9 cellular contexts compared by ENCODE assay signal in the genomic region with DNA sequence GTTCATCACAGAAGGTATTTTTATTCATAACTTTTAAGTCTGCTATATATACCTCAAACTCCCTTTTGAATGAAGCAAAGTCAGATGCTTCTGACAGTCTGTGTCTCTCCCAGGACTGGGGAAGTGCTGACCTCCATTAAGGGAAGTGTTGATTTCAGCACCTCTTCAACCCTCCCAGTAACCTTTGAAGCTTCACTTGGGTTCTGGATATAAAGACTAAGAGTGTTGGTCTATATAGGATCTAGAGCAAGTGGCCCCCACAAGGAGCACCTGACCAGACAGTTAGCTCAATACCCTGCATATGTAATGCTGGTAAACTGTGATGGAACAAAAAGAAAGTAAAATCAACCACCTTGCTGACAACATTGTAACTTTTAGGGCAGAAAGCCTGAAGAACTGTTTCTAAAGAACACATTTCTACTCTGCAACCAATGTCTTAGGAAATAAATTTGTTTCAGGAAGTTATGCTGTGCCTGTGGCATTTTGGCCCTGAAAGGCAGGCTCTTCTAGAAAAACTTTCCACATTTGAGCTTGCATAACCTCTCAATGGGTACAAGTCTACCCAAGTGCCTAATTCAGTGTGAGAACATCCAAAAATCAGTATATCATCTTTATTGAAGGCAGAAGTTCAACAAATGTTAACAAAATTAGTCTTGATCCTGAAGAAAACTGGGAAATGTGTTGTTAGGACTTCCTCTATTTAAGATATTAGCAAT. TPM values are rescaled to one million over a fixed set of nuclear protein-coding genes. Genes with fewer than 3 reads are reported as not detected.
A peak's percentile ranks its signal among the peaks of the same experiment; 100 is the strongest.
DNase-seq lines count a peak whose midpoint lies in the region; ATAC-seq, FAIRE-seq and TF ChIP-seq lines count a peak whose summit lies in the region.
"Had no signal": no experiment of that assay in that cellular context is flagged by ENCODE, and none has a peak within 500 bp of the region (broad histone marks: within the 10 kb centered on the region; RNA-seq: fewer than 3 reads in every experiment).

No MANE protein-coding gene starts in this region.

- TF ChIP-seq CTCF in liver (IDR thresholded peaks at IDR 0.05; ENCODE audit: low read depth, low read length, missing input control): no peak
- TF ChIP-seq CTCF in HepG2 (CRISPR knock-in tag; IDR thresholded peaks at IDR 0.05): no peak
- no peak for TF ChIP-seq CTCF in OCI-LY7 (conservative IDR thresholded peaks at IDR 0.05; ENCODE audit: low read length)
- TF ChIP-seq CTCF in esophagus squamous epithelium (IDR thresholded peaks at IDR 0.05): no peak
- no peak for TF ChIP-seq CTCF in kidney (IDR thresholded peaks at IDR 0.05; ENCODE audit: borderline replicate concordance, extremely low read depth, insufficient read depth)
- no peak for TF ChIP-seq CTCF in RWPE1 (conservative IDR thresholded peaks at IDR 0.05; ENCODE audit: low read depth)

- no TSS peak for BruUV-seq in HepG2 (replicated peaks; lab: Mats Ljungman, UMichigan)
- BruUV-seq in OCI-LY7 (replicated peaks; lab: Mats Ljungman, UMichigan): TSS peak; percentile 90

- no peaks in the 10 kb centered on the region for H3K9me2 ChIP-seq in OCI-LY7 (ENCODE audit: insufficient read depth, low read length)

- TF ChIP-seq POLR2A in HepG2 (IDR thresholded peaks at IDR 0.05; ENCODE audit: insufficient read depth in 1 of 2, low read depth in 2 of 2, low read length in 2 of 2) (no peak), esophagus squamous epithelium (IDR thresholded peaks at IDR 0.05) (no peak)

- H4K20me1 ChIP-seq in HepG2 (ENCODE audit: insufficient read depth, low read length): no peaks in the 10 kb centered on the region
- no peaks in the 10 kb centered on the region for H4K20me1 ChIP-seq in OCI-LY7 (ENCODE audit: insufficient read depth, low read length)

- no peaks in the 10 kb centered on the region for H3K36me3 ChIP-seq in liver (ENCODE audit: control insufficient read depth in 4 of 4, insufficient read depth in 3 of 4, low read depth in 1 of 4, low read length in 3 of 4)
- H3K36me3 ChIP-seq in HepG2 (replicated peaks in 1 of 2; ENCODE audit: control insufficient read depth in 1 of 2, insufficient read depth in 2 of 2, low read length in 2 of 2): no peaks in the 10 kb centered on the region
- peaks cover 14% of the 10 kb centered on the region; the same call in 1 of the 2 replicates for H3K36me3 ChIP-seq in OCI-LY7 (ENCODE audit: insufficient read depth, low read length)
- H3K36me3 ChIP-seq in esophagus squamous epithelium: no peaks in the 10 kb centered on the region
- H3K36me3 ChIP-seq in kidney (ENCODE audit: control insufficient read depth in 1 of 2, insufficient read depth in 2 of 2, low read length in 2 of 2): no peaks in the 10 kb centered on the region

- DNase-seq in HepG2 (ENCODE audit: low spot score) (no peak), OCI-LY7 (ENCODE audit: low spot score) (peak; percentile 50), esophagus squamous epithelium (lab: John Stamatoyannopoulos, UW) (no peak), iPS-NIHi7 (ENCODE audit: extremely low spot score) (no peak), kidney (no peak), frontal cortex (ENCODE audit: low spot score in 2 of 2) (no peak), RWPE1 (ENCODE audit: low spot score) (no peak)
- DNase-seq: DMS79 had no signal

- ATAC-seq in HepG2: no peak

- H3K9ac ChIP-seq in liver (ENCODE audit: low read depth in 1 of 2, low read length in 2 of 2) (peak overlapping the region in 1 of 2 donors; percentile 42), HepG2 (ENCODE audit: insufficient read depth, low read depth, low read length) (no peak overlapping the region), kidney (ENCODE audit: low read length in 2 of 2) (no peak overlapping the region)

- in situ Hi-C loops in HepG2 (cut with HindIII; ENCODE audit: extremely low pct_ligation_motif_present, low pct_unique_long_range_greater_than_20kb): no loop called here

- H3K4me2 ChIP-seq in HepG2 (ENCODE audit: low read depth, low read length) (no peak overlapping the region), OCI-LY7 (ENCODE audit: low read length) (peak overlapping the region; percentile 78)

- CTCF ChIA-PET in HepG2 (lab: Yijun Ruan, JAX; ENCODE audit: low intra/inter-chr PET ratio, low total read pairs) (no interaction called here), OCI-LY7 (lab: Charles Lee; ENCODE audit: unreplicated experiment) (no interaction called here), RWPE1 (lab: Yijun Ruan, JAX) (no interaction called here)

- H3K9me3 ChIP-seq in liver (ENCODE audit: control insufficient read depth in 4 of 4, low read length in 3 of 4) (no peaks in the 10 kb centered on the region), HepG2 (ENCODE audit: low read length) (no peaks in the 10 kb centered on the region), OCI-LY7 (ENCODE audit: low read length) (no peaks in the 10 kb centered on the region), esophagus squamous epithelium (no peaks in the 10 kb centered on the region), kidney (ENCODE audit: control insufficient read depth in 1 of 2, low read length in 2 of 2) (no peaks in the 10 kb centered on the region)

- intact Hi-C loops in HepG2 (cut with micrococcal nuclease; ENCODE audit: unreplicated experiment) (loop anchor here (5.0 kb wide), 1 partner anchor 35 kb away; no protein-coding TSS in a partner anchor), OCI-LY7 (cut with micrococcal nuclease; ENCODE audit: unreplicated experiment) (loop anchor here (5.0 kb wide), 1 partner anchor 35 kb away; no protein-coding TSS in a partner anchor), esophagus squamous epithelium (cut with DNase I) (no loop called here), kidney (cut with DNase I) (no loop called here)

- H3K4me1 ChIP-seq in liver (ENCODE audit: control insufficient read depth in 4 of 4, insufficient read depth in 4 of 4, low read length in 3 of 4) (no peaks in the 10 kb centered on the region), HepG2 (ENCODE audit: insufficient read depth, low read length) (no peaks in the 10 kb centered on the region), OCI-LY7 (ENCODE audit: insufficient read depth, low read length, poor library complexity, severe bottlenecking) (peaks cover 62% of the 10 kb centered on the region), esophagus squamous epithelium (peaks cover 6 to 54% (median 10%) of the 10 kb centered on the region in 3 donors), kidney (ENCODE audit: control insufficient read depth in 1 of 2, insufficient read depth in 1 of 2, low read depth in 1 of 2, low read length in 2 of 2) (no peaks in the 10 kb centered on the region)

- H2AFZ ChIP-seq in HepG2 (ENCODE audit: low read length) (no peak overlapping the region), OCI-LY7 (ENCODE audit: low read length) (peak overlapping the region; percentile 84)

- H3K79me2 ChIP-seq in HepG2 (ENCODE audit: insufficient read depth, low read length) (no peaks in the 10 kb centered on the region), OCI-LY7 (ENCODE audit: insufficient read depth, low read depth, low read length) (peaks cover 41% of the 10 kb centered on the region)

- H3K27me3 ChIP-seq in liver (ENCODE audit: control insufficient read depth in 4 of 4, insufficient read depth in 4 of 4, low read length in 3 of 4) (no peaks in the 10 kb centered on the region), HepG2 (ENCODE audit: control insufficient read depth in 1 of 2, insufficient read depth in 2 of 2, low read length in 2 of 2) (peaks cover 0 to 2% of the 10 kb centered on the region in 2 experiments; a peak in 1 of 5 replicates), esophagus squamous epithelium (no peaks in the 10 kb centered on the region)

- H3K27ac ChIP-seq in liver (ENCODE audit: low read depth in 1 of 2, low read length in 2 of 2) (peak overlapping the region; percentile 4 to 32), HepG2 (ENCODE audit: extremely low read length, insufficient read depth, low read length) (no peak overlapping the region), OCI-LY7 (ENCODE audit: low read depth, low read length, poor library complexity, severe bottlenecking) (peak overlapping the region; percentile 93), esophagus squamous epithelium (peak overlapping the region; percentile 58 to 78 (median 68)), kidney (ENCODE audit: low read depth in 2 of 2, low read length in 2 of 2) (peak overlapping the region in 1 of 2 donors; percentile 26), RWPE1 (no peak overlapping the region)

- no peak for FAIRE-seq in HepG2 (lab: Jason Lieb, UNC)
- FAIRE-seq in kidney (lab: Jason Lieb, UNC): no peak
- no peak for FAIRE-seq in frontal cortex (lab: Jason Lieb, UNC)

- no peak overlapping the region for H3K4me3 ChIP-seq in liver (ENCODE audit: low read depth in 1 of 3, low read length in 3 of 3)
- H3K4me3 ChIP-seq in HepG2 (replicated peaks in 1 of 3; ENCODE audit: insufficient read depth in 1 of 3, low read depth in 2 of 3, low read length in 3 of 3): no peak overlapping the region
- H3K4me3 ChIP-seq in OCI-LY7 (ENCODE audit: low read depth, low read length, poor library complexity, severe bottlenecking): peak overlapping the region; percentile 77
- H3K4me3 ChIP-seq in esophagus squamous epithelium: no peak overlapping the region
- H3K4me3 ChIP-seq in kidney (ENCODE audit: low read length in 2 of 2): no peak overlapping the region

- POLR2A ChIA-PET in HepG2 (lab: Yijun Ruan, JAX) (no interaction called here), OCI-LY7 (lab: Charles Lee) (interaction anchor here (0.8 to 1.1 kb wide), 4 partner anchors 11 to 32 kb away, joined by 3 to 6 read pairs (median 3); no protein-coding TSS in a partner anchor), RWPE1 (lab: Yijun Ruan, JAX; ENCODE audit: low non-redundant PET) (no interaction called here)

- TF ChIP-seq RAD21 in liver (IDR thresholded peaks at IDR 0.05) (no peak), HepG2 (CRISPR knock-in tag; IDR thresholded peaks at IDR 0.05) (no peak)

- TF ChIP-seq EP300 in HepG2 (IDR thresholded peaks at IDR 0.05; ENCODE audit: low read depth in 2 of 2, low read length in 2 of 2) (no peak), HepG2 (CRISPR knock-in tag; IDR thresholded peaks at IDR 0.05; ENCODE audit: borderline replicate concordance) (no peak)

RNA-seq across cellular contexts. Expression of gene PTPN22, which starts 0.9 kb away (rescaled TPM):
- total RNA-seq in liver: 1 to 10 TPM; 1.5 to 1.9 TPM
- polyA plus RNA-seq in liver: under 1 TPM; 0.24 to 0.54 TPM
- not detected in 2 replicates for total RNA-seq in HepG2 (2016; rRNA removed; fragmentation: Illumina TruSeq; extraction: Trizol)
- not detected in 2 replicates for total RNA-seq in HepG2 (2016; cell fraction: cytosol; rRNA removed; fragmentation: Illumina TruSeq; extraction: Trizol; ENCODE audit: low read depth)
- total RNA-seq in HepG2 (2016; cell fraction: insoluble cytoplasmic fraction; rRNA removed; fragmentation: Illumina TruSeq; extraction: Trizol): not detected in 2 replicates
- total RNA-seq in HepG2 (2016; cell fraction: membrane; rRNA removed; fragmentation: Illumina TruSeq; extraction: Trizol): 0.06 TPM in 1 of 2 replicates, not detected in the other
- total RNA-seq in HepG2 (2016; cell fraction: nucleus; rRNA removed; fragmentation: Illumina TruSeq; extraction: Trizol): not detected in 2 replicates
- polyA plus RNA-seq in HepG2 (2011; rRNA removed): not detected in 2 replicates
- not detected in 2 replicates for polyA plus RNA-seq in HepG2 (2011; cell fraction: cytosol; rRNA removed)
- polyA plus RNA-seq in HepG2 (2011; cell fraction: nucleus; rRNA removed): not detected in 2 replicates
- polyA plus RNA-seq in HepG2 (2012): not detected in 2 replicates
- not detected in 2 replicates for polyA plus RNA-seq in HepG2 (2016; cell fraction: cytosol; fragmentation: Illumina TruSeq; extraction: Trizol; ENCODE audit: low read depth)
- polyA plus RNA-seq in HepG2 (2016; cell fraction: insoluble cytoplasmic fraction; fragmentation: Illumina TruSeq; extraction: Trizol; ENCODE audit: low read depth): not detected in 2 replicates
- not detected in 2 replicates for polyA plus RNA-seq in HepG2 (2016; cell fraction: membrane; fragmentation: Illumina TruSeq; extraction: Trizol; ENCODE audit: low read depth)
- not detected in 2 replicates for polyA plus RNA-seq in HepG2 (2016; cell fraction: nucleus; fragmentation: Illumina TruSeq; extraction: Trizol; ENCODE audit: insufficient read depth, low read depth)
- not detected in 2 replicates for polyA minus RNA-seq in HepG2 (2011; rRNA and poly(A)+ RNA removed; ENCODE audit: low replicate concordance)
- polyA minus RNA-seq in HepG2 (2011; cell fraction: cytosol; rRNA and poly(A)+ RNA removed): not detected in 2 replicates
- not detected in 2 replicates for polyA minus RNA-seq in HepG2 (2011; cell fraction: nucleus; rRNA and poly(A)+ RNA removed)
- total RNA-seq in OCI-LY7 (2014; rRNA removed; shearing (Covaris generic)): 27.5 and 29.4 TPM in 2 replicates
- total RNA-seq in OCI-LY7 (2022): 53.5 and 63.0 TPM in 2 replicates
- 1 to 10 TPM; 1.1 to 5.7 (median 1.9) TPM for total RNA-seq in esophagus squamous epithelium
- 6.6 TPM for total RNA-seq in kidney
- 0.32 TPM for polyA plus RNA-seq in kidney (ENCODE audit: insufficient read depth, low read depth, low replicate concordance)
- total RNA-seq in frontal cortex: 0.82 TPM

RNA-seq across cellular contexts. Expression of gene BCL2L15, which starts 15.0 kb away (rescaled TPM):
- total RNA-seq in liver (under 1 TPM; 0.17 to 0.70 TPM), HepG2 (2016; rRNA removed; fragmentation: Illumina TruSeq; extraction: Trizol) (0.27 TPM in 1 of 2 replicates, not detected in the other), OCI-LY7 (2022) (1.1 and 1.5 TPM in 2 replicates), esophagus squamous epithelium (1 to 10 TPM in 3 of 4 donors, under 1 TPM in 1; 0.76 to 6.8 (median 3.4) TPM), kidney (34.3 TPM), frontal cortex (0.82 TPM)
- polyA plus RNA-seq in liver (under 1 TPM; 0.04 to 0.06 TPM), HepG2 (2011; rRNA removed) (0.03 TPM in 2 replicates), kidney (ENCODE audit: insufficient read depth, low read depth, low replicate concordance) (2.2 TPM)
- total RNA-seq in HepG2 (2016; cell fraction: cytosol; rRNA removed; fragmentation: Illumina TruSeq; extraction: Trizol; ENCODE audit: low read depth): not detected in 2 replicates
- total RNA-seq in HepG2 (2016; cell fraction: insoluble cytoplasmic fraction; rRNA removed; fragmentation: Illumina TruSeq; extraction: Trizol): 0.04 and 0.09 TPM in 2 replicates
- total RNA-seq in HepG2 (2016; cell fraction: membrane; rRNA removed; fragmentation: Illumina TruSeq; extraction: Trizol): 0.07 TPM in 1 of 2 replicates, not detected in the other
- 0.09 and 0.22 TPM in 2 replicates for total RNA-seq in HepG2 (2016; cell fraction: nucleus; rRNA removed; fragmentation: Illumina TruSeq; extraction: Trizol)
- polyA plus RNA-seq in HepG2 (2011; cell fraction: cytosol; rRNA removed): not detected in 2 replicates
- polyA plus RNA-seq in HepG2 (2011; cell fraction: nucleus; rRNA removed): 0.09 and 0.11 TPM in 2 replicates
- polyA plus RNA-seq in HepG2 (2012): 0.03 TPM in 1 of 2 replicates, not detected in the other
- not detected in 2 replicates for polyA plus RNA-seq in HepG2 (2016; cell fraction: cytosol; fragmentation: Illumina TruSeq; extraction: Trizol; ENCODE audit: low read depth)
- not detected in 2 replicates for polyA plus RNA-seq in HepG2 (2016; cell fraction: insoluble cytoplasmic fraction; fragmentation: Illumina TruSeq; extraction: Trizol; ENCODE audit: low read depth)
- not detected in 2 replicates for polyA plus RNA-seq in HepG2 (2016; cell fraction: membrane; fragmentation: Illumina TruSeq; extraction: Trizol; ENCODE audit: low read depth)
- 1.1 and 1.3 TPM in 2 replicates for polyA plus RNA-seq in HepG2 (2016; cell fraction: nucleus; fragmentation: Illumina TruSeq; extraction: Trizol; ENCODE audit: insufficient read depth, low read depth)
- 0.47 TPM in 1 of 2 replicates, not detected in the other for polyA minus RNA-seq in HepG2 (2011; rRNA and poly(A)+ RNA removed; ENCODE audit: low replicate concordance)
- not detected in 2 replicates for polyA minus RNA-seq in HepG2 (2011; cell fraction: cytosol; rRNA and poly(A)+ RNA removed)
- polyA minus RNA-seq in HepG2 (2011; cell fraction: nucleus; rRNA and poly(A)+ RNA removed): 0.37 and 0.52 TPM in 2 replicates
- total RNA-seq in OCI-LY7 (2014; rRNA removed; shearing (Covaris generic)): 0.46 and 0.82 TPM in 2 replicates

RNA-seq across cellular contexts. Expression of gene AP4B1, which starts 32.2 kb away (rescaled TPM):
- total RNA-seq in liver (10 to 100 TPM in 1 of 2 donors, 1 to 10 TPM in 1; 9.4 to 10.6 TPM), HepG2 (2016; rRNA removed; fragmentation: Illumina TruSeq; extraction: Trizol) (9.7 and 12.0 TPM in 2 replicates), OCI-LY7 (2022) (40.5 and 42.5 TPM in 2 replicates), esophagus squamous epithelium (10 to 100 TPM in 2 of 4 donors, 1 to 10 TPM in 2; 8.2 to 15.3 (median 11.5) TPM), kidney (21.7 TPM), frontal cortex (27.3 TPM)
- polyA plus RNA-seq in liver (1 to 10 TPM; 4.3 to 4.6 TPM), HepG2 (2011; rRNA removed) (7.7 and 8.5 TPM in 2 replicates), kidney (ENCODE audit: insufficient read depth, low read depth, low replicate concordance) (8.7 TPM)
- 2.7 and 3.8 TPM in 2 replicates for total RNA-seq in HepG2 (2016; cell fraction: cytosol; rRNA removed; fragmentation: Illumina TruSeq; extraction: Trizol; ENCODE audit: low read depth)
- 11.0 TPM in 2 replicates for total RNA-seq in HepG2 (2016; cell fraction: insoluble cytoplasmic fraction; rRNA removed; fragmentation: Illumina TruSeq; extraction: Trizol)
- total RNA-seq in HepG2 (2016; cell fraction: membrane; rRNA removed; fragmentation: Illumina TruSeq; extraction: Trizol): 3.2 and 4.5 TPM in 2 replicates
- total RNA-seq in HepG2 (2016; cell fraction: nucleus; rRNA removed; fragmentation: Illumina TruSeq; extraction: Trizol): 9.5 and 10.7 TPM in 2 replicates
- polyA plus RNA-seq in HepG2 (2011; cell fraction: cytosol; rRNA removed): 3.2 and 3.9 TPM in 2 replicates
- 19.9 and 25.7 TPM in 2 replicates for polyA plus RNA-seq in HepG2 (2011; cell fraction: nucleus; rRNA removed)
- polyA plus RNA-seq in HepG2 (2012): 5.9 and 7.4 TPM in 2 replicates
- polyA plus RNA-seq in HepG2 (2016; cell fraction: cytosol; fragmentation: Illumina TruSeq; extraction: Trizol; ENCODE audit: low read depth): 0.76 and 0.99 TPM in 2 replicates
- 7.3 and 8.2 TPM in 2 replicates for polyA plus RNA-seq in HepG2 (2016; cell fraction: insoluble cytoplasmic fraction; fragmentation: Illumina TruSeq; extraction: Trizol; ENCODE audit: low read depth)
- 1.7 and 1.8 TPM in 2 replicates for polyA plus RNA-seq in HepG2 (2016; cell fraction: membrane; fragmentation: Illumina TruSeq; extraction: Trizol; ENCODE audit: low read depth)
- 25.9 and 26.7 TPM in 2 replicates for polyA plus RNA-seq in HepG2 (2016; cell fraction: nucleus; fragmentation: Illumina TruSeq; extraction: Trizol; ENCODE audit: insufficient read depth, low read depth)
- polyA minus RNA-seq in HepG2 (2011; rRNA and poly(A)+ RNA removed; ENCODE audit: low replicate concordance): 6.5 and 29.5 TPM in 2 replicates
- polyA minus RNA-seq in HepG2 (2011; cell fraction: cytosol; rRNA and poly(A)+ RNA removed): 4.1 and 4.3 TPM in 2 replicates
- 33.3 and 38.8 TPM in 2 replicates for polyA minus RNA-seq in HepG2 (2011; cell fraction: nucleus; rRNA and poly(A)+ RNA removed)
- 37.7 and 45.3 TPM in 2 replicates for total RNA-seq in OCI-LY7 (2014; rRNA removed; shearing (Covaris generic))

RNA-seq across cellular contexts. Expression of gene DCLRE1B, which starts 32.7 kb away (rescaled TPM):
- 1 to 10 TPM; 1.0 to 6.6 TPM for total RNA-seq in liver
- 1 to 10 TPM in 1 of 2 donors, under 1 TPM in 1; 0.82 to 1.5 TPM for polyA plus RNA-seq in liver
- 8.0 and 11.5 TPM in 2 replicates for total RNA-seq in HepG2 (2016; rRNA removed; fragmentation: Illumina TruSeq; extraction: Trizol)
- 1.3 and 1.4 TPM in 2 replicates for total RNA-seq in HepG2 (2016; cell fraction: cytosol; rRNA removed; fragmentation: Illumina TruSeq; extraction: Trizol; ENCODE audit: low read depth)
- total RNA-seq in HepG2 (2016; cell fraction: insoluble cytoplasmic fraction; rRNA removed; fragmentation: Illumina TruSeq; extraction: Trizol): 7.3 and 9.5 TPM in 2 replicates
- 5.6 and 5.7 TPM in 2 replicates for total RNA-seq in HepG2 (2016; cell fraction: membrane; rRNA removed; fragmentation: Illumina TruSeq; extraction: Trizol)
- total RNA-seq in HepG2 (2016; cell fraction: nucleus; rRNA removed; fragmentation: Illumina TruSeq; extraction: Trizol): 3.4 and 4.6 TPM in 2 replicates
- 2.3 and 2.7 TPM in 2 replicates for polyA plus RNA-seq in HepG2 (2011; rRNA removed)
- polyA plus RNA-seq in HepG2 (2011; cell fraction: cytosol; rRNA removed): 2.3 and 2.9 TPM in 2 replicates
- 1.4 and 1.5 TPM in 2 replicates for polyA plus RNA-seq in HepG2 (2011; cell fraction: nucleus; rRNA removed)
- 4.4 and 6.4 TPM in 2 replicates for polyA plus RNA-seq in HepG2 (2012)
- polyA plus RNA-seq in HepG2 (2016; cell fraction: cytosol; fragmentation: Illumina TruSeq; extraction: Trizol; ENCODE audit: low read depth): 1.1 and 1.4 TPM in 2 replicates
- polyA plus RNA-seq in HepG2 (2016; cell fraction: insoluble cytoplasmic fraction; fragmentation: Illumina TruSeq; extraction: Trizol; ENCODE audit: low read depth): 12.5 and 13.5 TPM in 2 replicates
- 3.2 and 5.2 TPM in 2 replicates for polyA plus RNA-seq in HepG2 (2016; cell fraction: membrane; fragmentation: Illumina TruSeq; extraction: Trizol; ENCODE audit: low read depth)
- 6.1 and 6.6 TPM in 2 replicates for polyA plus RNA-seq in HepG2 (2016; cell fraction: nucleus; fragmentation: Illumina TruSeq; extraction: Trizol; ENCODE audit: insufficient read depth, low read depth)
- 5.8 and 20.0 TPM in 2 replicates for polyA minus RNA-seq in HepG2 (2011; rRNA and poly(A)+ RNA removed; ENCODE audit: low replicate concordance)
- 2.1 and 2.3 TPM in 2 replicates for polyA minus RNA-seq in HepG2 (2011; cell fraction: cytosol; rRNA and poly(A)+ RNA removed)
- polyA minus RNA-seq in HepG2 (2011; cell fraction: nucleus; rRNA and poly(A)+ RNA removed): 1.4 and 1.7 TPM in 2 replicates
- 17.3 and 20.1 TPM in 2 replicates for total RNA-seq in OCI-LY7 (2014; rRNA removed; shearing (Covaris generic))
- total RNA-seq in OCI-LY7 (2022): 20.8 and 20.9 TPM in 2 replicates
- 1 to 10 TPM; 2.7 to 6.5 (median 4.7) TPM for total RNA-seq in esophagus squamous epithelium
- total RNA-seq in kidney: 6.1 TPM
- 1.4 TPM for polyA plus RNA-seq in kidney (ENCODE audit: insufficient read depth, low read depth, low replicate concordance)
- 6.5 TPM for total RNA-seq in frontal cortex

RNA-seq across cellular contexts. Expression of gene HIPK1, which starts 56.7 kb away (rescaled TPM):
- total RNA-seq in liver: 10 to 100 TPM; 21.0 to 50.2 TPM
- 1 to 10 TPM; 8.7 to 9.2 TPM for polyA plus RNA-seq in liver
- 20.8 and 28.9 TPM in 2 replicates for total RNA-seq in HepG2 (2016; rRNA removed; fragmentation: Illumina TruSeq; extraction: Trizol)
- total RNA-seq in HepG2 (2016; cell fraction: cytosol; rRNA removed; fragmentation: Illumina TruSeq; extraction: Trizol; ENCODE audit: low read depth): 2.6 and 3.3 TPM in 2 replicates
- total RNA-seq in HepG2 (2016; cell fraction: insoluble cytoplasmic fraction; rRNA removed; fragmentation: Illumina TruSeq; extraction: Trizol): 21.2 and 27.9 TPM in 2 replicates
- 9.1 and 10.1 TPM in 2 replicates for total RNA-seq in HepG2 (2016; cell fraction: membrane; rRNA removed; fragmentation: Illumina TruSeq; extraction: Trizol)
- 17.6 and 20.7 TPM in 2 replicates for total RNA-seq in HepG2 (2016; cell fraction: nucleus; rRNA removed; fragmentation: Illumina TruSeq; extraction: Trizol)
- polyA plus RNA-seq in HepG2 (2011; rRNA removed): 31.8 and 33.4 TPM in 2 replicates
- 23.7 and 24.9 TPM in 2 replicates for polyA plus RNA-seq in HepG2 (2011; cell fraction: cytosol; rRNA removed)
- polyA plus RNA-seq in HepG2 (2011; cell fraction: nucleus; rRNA removed): 27.2 and 33.2 TPM in 2 replicates
- polyA plus RNA-seq in HepG2 (2012): 17.6 and 21.9 TPM in 2 replicates
- 0.47 and 0.53 TPM in 2 replicates for polyA plus RNA-seq in HepG2 (2016; cell fraction: cytosol; fragmentation: Illumina TruSeq; extraction: Trizol; ENCODE audit: low read depth)
- 22.0 and 23.3 TPM in 2 replicates for polyA plus RNA-seq in HepG2 (2016; cell fraction: insoluble cytoplasmic fraction; fragmentation: Illumina TruSeq; extraction: Trizol; ENCODE audit: low read depth)
- polyA plus RNA-seq in HepG2 (2016; cell fraction: membrane; fragmentation: Illumina TruSeq; extraction: Trizol; ENCODE audit: low read depth): 3.1 and 4.1 TPM in 2 replicates
- polyA plus RNA-seq in HepG2 (2016; cell fraction: nucleus; fragmentation: Illumina TruSeq; extraction: Trizol; ENCODE audit: insufficient read depth, low read depth): 21.7 and 22.1 TPM in 2 replicates
- 188 and 239 TPM in 2 replicates for polyA minus RNA-seq in HepG2 (2011; rRNA and poly(A)+ RNA removed; ENCODE audit: low replicate concordance)
- polyA minus RNA-seq in HepG2 (2011; cell fraction: cytosol; rRNA and poly(A)+ RNA removed): 49.5 and 56.5 TPM in 2 replicates
- 32.8 and 43.5 TPM in 2 replicates for polyA minus RNA-seq in HepG2 (2011; cell fraction: nucleus; rRNA and poly(A)+ RNA removed)
- 17.3 and 20.4 TPM in 2 replicates for total RNA-seq in OCI-LY7 (2014; rRNA removed; shearing (Covaris generic))
- 50.2 and 52.6 TPM in 2 replicates for total RNA-seq in OCI-LY7 (2022)
- total RNA-seq in esophagus squamous epithelium: 10 to 100 TPM; 34.1 to 46.5 (median 43.6) TPM
- total RNA-seq in kidney: 65.0 TPM
- polyA plus RNA-seq in kidney (ENCODE audit: insufficient read depth, low read depth, low replicate concordance): 8.4 TPM
- total RNA-seq in frontal cortex: 35.5 TPM

Comparison
In these comparisons a context has a peak if more than half of its experiments do, and no peak if none do; other contexts are left out.
1. H3K27ac ChIP-seq: peak in liver (2 of 2), OCI-LY7 (single experiment) and esophagus squamous epithelium (4 of 4); none in HepG2 (single experiment) and RWPE1 (single experiment).
2. intact Hi-C loops: an anchor here in HepG2 (5.0 kb wide) and OCI-LY7 (5.0 kb wide); none called in esophagus squamous epithelium and kidney.